14 cellular contexts compared by ENCODE assay signal in genomic region chr2:95047629-95048510, GRCh38. TPM values are rescaled to one million over a fixed set of nuclear protein-coding genes. Genes with fewer than 3 reads are reported as not detected.
DNase-seq lines count a peak whose midpoint lies in the region; TF ChIP-seq lines count a peak whose summit lies in the region.
"Had no signal": no experiment of that assay in that cellular context is flagged by ENCODE, and none has a peak within 500 bp of the region (broad histone marks: within the 10 kb centered on the region; RNA-seq: fewer than 3 reads in every experiment).

No MANE protein-coding gene starts in this region.

- H3K9me2 ChIP-seq in OCI-LY7 (ENCODE audit: insufficient read depth, low read length) = no peaks in the 10 kb centered on the region

- POLR2A ChIA-PET in OCI-LY7 (lab: Charles Lee) = no interaction called here

- no TSS peak for BruUV-seq in OCI-LY7 (replicated peaks; lab: Mats Ljungman, UMichigan)

- CTCF ChIA-PET in OCI-LY7 (lab: Charles Lee; ENCODE audit: unreplicated experiment) = no interaction called here

- no peak overlapping the region for H2AFZ ChIP-seq in OCI-LY7 (ENCODE audit: low read length)

- no peak overlapping the region for H3K27ac ChIP-seq in OCI-LY7 (ENCODE audit: low read depth, low read length, poor library complexity, severe bottlenecking)

- no peak overlapping the region for H3K4me2 ChIP-seq in OCI-LY7 (ENCODE audit: low read length)

- H3K79me2 ChIP-seq in OCI-LY7 (ENCODE audit: insufficient read depth, low read depth, low read length) = no peaks in the 10 kb centered on the region

- no peak overlapping the region for H3K4me3 ChIP-seq in OCI-LY7 (ENCODE audit: low read depth, low read length, poor library complexity, severe bottlenecking)
- H3K4me3 ChIP-seq: MG63 had no signal

- peak; percentile 52 for DNase-seq in NCI-H146 (lab: John Stamatoyannopoulos, UW)
- no peak for DNase-seq in NCI-H146 treated with DMSO at 0.1 percent for 48 hours (lab: John Stamatoyannopoulos, UW; ENCODE audit: unreplicated experiment)
- DNase-seq in COLO668 (lab: John Stamatoyannopoulos, UW; ENCODE audit: unreplicated experiment) = peak; percentile 82
- peak; percentile 53 for DNase-seq in NCI-H774 (lab: John Stamatoyannopoulos, UW)
- peak; percentile 58 for DNase-seq in left kidney (ENCODE audit: low read depth, low spot score)
- DNase-seq in OCI-LY7 (ENCODE audit: low spot score) = no peak
- no peak for DNase-seq in activated CD8-positive, alpha-beta memory T cell treated with anti-CD3 and anti-CD28 coated beads, Interleukin-2, amount 50 U/mL, for 4 hours
- DNase-seq in EL = no peak
- DNase-seq: 8988T, cortex of kidney, hippocampal formation, left colon, MG63 had no signal

- intact Hi-C loops in OCI-LY7 (cut with micrococcal nuclease; ENCODE audit: unreplicated experiment) = no loop called here

- H3K4me1 ChIP-seq in OCI-LY7 (ENCODE audit: insufficient read depth, low read length, poor library complexity, severe bottlenecking) = no peaks in the 10 kb centered on the region

- no peaks in the 10 kb centered on the region for H3K9me3 ChIP-seq in OCI-LY7 (ENCODE audit: low read length)
- H3K9me3 ChIP-seq: MG63 had no signal

- no peaks in the 10 kb centered on the region for H4K20me1 ChIP-seq in OCI-LY7 (ENCODE audit: insufficient read depth, low read length)

- no peak for TF ChIP-seq CTCF in OCI-LY7 (conservative IDR thresholded peaks at IDR 0.05; ENCODE audit: low read length)

- no peaks in the 10 kb centered on the region for H3K36me3 ChIP-seq in OCI-LY7 (ENCODE audit: insufficient read depth, low read length)
- H3K36me3 ChIP-seq: MG63 had no signal

RNA-seq across cellular contexts. Expression of gene MAL, which starts 22.4 kb away (rescaled TPM):
- not detected in 2 replicates for total RNA-seq in OCI-LY7 (2014; rRNA removed; shearing (Covaris generic))
- total RNA-seq in OCI-LY7 (2022) = not detected in 2 replicates
- total RNA-seq: pulmonary artery endothelial cell had no signal

Comparison
In these comparisons a context has a peak if more than half of its experiments do, and no peak if none do; other contexts are left out.
1. DNase-seq: peak in NCI-H146 (single experiment), COLO668 (single experiment), NCI-H774 (single experiment) and left kidney (single experiment); none in NCI-H146 treated with DMSO at 0.1 percent for 48 hours (single experiment), OCI-LY7 (single experiment), activated CD8-positive, alpha-beta memory T cell treated with anti-CD3 and anti-CD28 coated beads, Interleukin-2, amount 50 U/mL, for 4 hours (single experiment) and EL (single experiment).